ENCODE assay signal across 31 cellular contexts in the genomic region with DNA sequence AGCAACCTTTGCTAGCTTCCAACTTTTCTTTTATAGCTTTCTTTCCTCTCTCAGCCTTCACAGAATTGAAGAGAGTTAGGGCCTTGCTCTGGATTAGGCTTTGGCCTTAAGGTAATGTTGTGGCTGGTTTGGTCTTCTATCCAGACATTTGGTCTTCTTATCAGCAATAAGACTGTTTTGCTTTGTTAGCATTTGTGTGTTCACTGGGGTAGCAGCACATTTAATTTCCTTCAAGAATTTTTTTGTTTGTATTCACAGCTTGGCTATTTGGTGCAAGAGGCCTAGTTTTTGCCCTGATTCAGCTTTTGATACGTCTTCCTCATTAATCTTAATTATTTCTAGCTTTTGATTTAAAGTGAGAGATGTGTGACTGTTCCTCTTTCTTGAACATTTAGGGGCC.
"Had no signal": no experiment of that assay in that cellular context is flagged by ENCODE, and none has a peak within 500 bp of the region (broad histone marks: within the 10 kb centered on the region; RNA-seq: fewer than 3 reads in every experiment).

No MANE protein-coding gene starts in this region.

- H3K27ac ChIP-seq: left lung, lower lobe of right lung, neural progenitor cell, neutrophil, prostate gland, testis, thyroid gland, upper lobe of left lung, vagina had no signal

- H3K4me1 Mint-ChIP-seq: immature natural killer cell; nephron progenitor cell; neural progenitor cell; stimulated activated naive B cell treated with anti-CD40 and anti-IgM and Interleukin-4, amounts not matched to agents 10 μg/mL and 1 μg/mL and 100 μg/mL, for 72 hours had no signal

- H3K27ac Mint-ChIP-seq: immature natural killer cell; naive thymus-derived CD8-positive, alpha-beta T cell; nephron progenitor cell; neural progenitor cell; stimulated activated naive B cell treated with anti-CD40 and anti-IgM and Interleukin-4, amounts not matched to agents 10 μg/mL and 1 μg/mL and 100 μg/mL, for 72 hours had no signal

- H3K4me3 Mint-ChIP-seq: immature natural killer cell; naive thymus-derived CD8-positive, alpha-beta T cell; nephron progenitor cell; neural progenitor cell; stimulated activated naive B cell treated with anti-CD40 and anti-IgM and Interleukin-4, amounts not matched to agents 10 μg/mL and 1 μg/mL and 100 μg/mL, for 72 hours had no signal

- H3K36me3 Mint-ChIP-seq: immature natural killer cell had no signal

- H3K4me3 ChIP-seq: left lung, lower lobe of right lung, neural progenitor cell, ovary, prostate gland, skin epidermis, stomach, testis, thyroid gland, transverse colon, upper lobe of left lung, vagina had no signal

- H2AFZ ChIP-seq: neural progenitor cell had no signal

- H3K4me1 ChIP-seq: left lung, lower lobe of right lung, neural progenitor cell, prostate gland, testis, thyroid gland, upper lobe of left lung had no signal

- H3K9ac ChIP-seq: neural progenitor cell had no signal

- H3K36me3 ChIP-seq: left lung, lower lobe of right lung, neural progenitor cell, neutrophil, ovary, prostate gland, stomach, thyroid gland, transverse colon, upper lobe of left lung, vagina had no signal

- H3K9me3 ChIP-seq: lower lobe of right lung, neutrophil, ovary, prostate gland, testis, thyroid gland, vagina had no signal

- H3K27me3 ChIP-seq: left lung, neural progenitor cell, neutrophil, ovary, stomach, testis, thyroid gland, transverse colon, upper lobe of left lung, vagina had no signal

- FAIRE-seq: islet of Langerhans, kidney had no signal

- H3K27me3 Mint-ChIP-seq: naive thymus-derived CD8-positive, alpha-beta T cell; stimulated activated naive B cell treated with anti-CD40 and anti-IgM and Interleukin-4, amounts not matched to agents 10 μg/mL and 1 μg/mL and 100 μg/mL, for 72 hours had no signal

- H3K4me2 ChIP-seq: neural progenitor cell had no signal

- DNase-seq: hypothalamus; immature natural killer cell; kidney; left colon; left lung; lower lobe of right lung; mammary epithelial cell; mesenchymal stem cell; naive thymus-derived CD8-positive, alpha-beta T cell; nephron progenitor cell; occipital lobe; ovary; retina; right cardiac atrium; stimulated activated CD4-positive, alpha-beta T cell treated with anti-CD3 and anti-CD28 coated beads, Interleukin-12 subunit alpha, Interleukin-12 subunit beta, amount 100 ng/mL, for 4 hours; stimulated activated CD4-positive, alpha-beta T cell treated with anti-CD3 and anti-CD28 coated beads, Interleukin-15, amount 100 ng/mL, for 24 hours; stimulated activated CD4-positive, alpha-beta T cell treated with anti-CD3 and anti-CD28 coated beads, Interleukin-2, amount 100 ng/mL, for 24 hours; stimulated activated CD4-positive, alpha-beta T cell treated with anti-CD3 and anti-CD28 coated beads, Interleukin-4, amount 100 ng/mL, for 1 hour; stimulated activated naive B cell treated with anti-CD40 and anti-IgM and Interleukin-4, amounts not matched to agents 10 μg/mL and 1 μg/mL and 100 μg/mL, for 72 hours; stimulated activated naive CD8-positive, alpha-beta T cell treated with anti-CD3 and anti-CD28 coated beads, Interleukin-15, Interleukin-2, amounts not matched to agents 100 U/mL and 50 U/mL, for 24 hours; stomach; testis; thyroid gland; transverse colon; upper lobe of left lung had no signal
